Comparison of ENCODE assay signal across 20 cellular contexts in genomic region chr12:1419849-1420371, GRCh38.
"Had no signal": no experiment of that assay in that cellular context is flagged by ENCODE, and none has a peak within 500 bp of the region (broad histone marks: within the 10 kb centered on the region; RNA-seq: fewer than 3 reads in every experiment).

No MANE protein-coding gene starts in this region.

- H3K9me3 ChIP-seq: pancreas had no signal

- H3K27me3 ChIP-seq: hepatocyte, pancreas, stomach, transverse colon had no signal

- ATAC-seq: left lobe of liver; natural killer cell treated with Interleukin-12 subunit alpha and Interleukin-12 subunit beta and Interleukin-15 and Interleukin-18, amount 100 ng/mL, for 72 hours; pancreas; right cardiac atrium had no signal

- H3K27ac ChIP-seq: coronary artery, hepatocyte, pancreas, stomach, thoracic aorta, transverse colon had no signal

- H3K36me3 ChIP-seq: pancreas, thoracic aorta, transverse colon had no signal

- H3K4me3 ChIP-seq: coronary artery, hepatocyte, pancreas, stomach, thoracic aorta, transverse colon had no signal

- H3K4me1 ChIP-seq: pancreas had no signal

- DNase-seq: effector CD4-positive, alpha-beta T cell; endodermal cell; erythroblast; foreskin melanocyte; head of caudate nucleus; kidney glomerular epithelial cell; occipital lobe; pancreas; right cardiac atrium; small intestine; stimulated activated CD4-positive, alpha-beta T cell treated with anti-CD3 and anti-CD28 coated beads, Interleukin-12 subunit alpha, Interleukin-12 subunit beta, amount 100 ng/mL, for 4 hours; stimulated activated naive CD4-positive, alpha-beta T cell; stomach; substantia nigra; transverse colon had no signal
